Comparison of ENCODE assay signal across 8 cellular contexts in the genomic region with DNA sequence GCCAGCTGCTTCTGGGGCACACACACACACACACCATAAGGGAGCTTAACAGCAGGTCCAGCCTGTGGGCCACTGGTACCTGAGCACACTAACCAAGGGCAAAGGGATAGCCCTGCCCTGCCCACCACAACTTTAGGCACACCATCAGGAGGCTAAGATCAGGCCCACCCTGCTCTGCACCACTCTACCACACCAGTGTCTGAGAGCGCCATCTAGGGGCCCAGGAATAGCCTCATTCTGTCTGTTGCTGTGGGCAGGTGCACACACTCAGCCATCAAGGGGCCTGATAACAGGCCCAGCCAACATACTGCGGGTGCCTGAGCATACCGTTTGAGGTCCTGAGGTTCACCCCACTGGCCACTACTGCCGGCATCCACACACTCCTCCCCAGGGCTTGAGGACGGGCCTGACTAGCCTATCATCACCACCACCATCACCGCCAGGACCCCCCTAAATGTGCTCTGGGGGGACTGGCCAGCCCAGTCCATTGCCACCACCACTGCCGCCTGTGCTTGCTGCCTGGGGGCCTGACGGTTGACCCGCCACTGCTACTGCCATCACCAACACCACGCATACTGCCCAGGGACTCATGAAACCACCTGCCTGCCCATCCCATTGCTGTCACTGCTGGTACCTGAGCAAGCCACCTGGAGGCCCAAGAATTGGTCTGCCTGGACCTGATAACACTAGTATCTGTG. TPM values are rescaled to one million over a fixed set of nuclear protein-coding genes. Genes with fewer than 3 reads are reported as not detected.
DNase-seq lines count a peak whose midpoint lies in the region; ATAC-seq, FAIRE-seq and TF ChIP-seq lines count a peak whose summit lies in the region.

No MANE protein-coding gene starts in this region.

- H3K27ac ChIP-seq in CD8-positive, alpha-beta memory T cell (ENCODE audit: low read depth, low read length), result no peak overlapping the region
- H3K27ac ChIP-seq in H1 (ENCODE audit: low read depth, low read length) (no peak overlapping the region), uterus (no peak overlapping the region)

- H2BK12ac ChIP-seq in H1 (ENCODE audit: low read depth, low read length), result 0 out of 2 replicates have a peak overlapping the region, but pooled peaks have one; percentile 60

- no peak overlapping the region for H3K4me3 Mint-ChIP-seq in CD8-positive, alpha-beta memory T cell
- no peak overlapping the region for H3K4me3 Mint-ChIP-seq in activated B cell treated with CpG ODN at 0.5 μM for 24 hours

- no peaks in the 10 kb centered on the region for H3K27me3 ChIP-seq in CD8-positive, alpha-beta memory T cell (ENCODE audit: insufficient read depth, low read length, poor library complexity, severe bottlenecking)
- no peaks in the 10 kb centered on the region for H3K27me3 ChIP-seq in H1 (replicated peaks in 1 of 4; ENCODE audit: control insufficient read depth in 3 of 4, extremely low read depth in 1 of 4, insufficient read depth in 3 of 4, low read length in 3 of 4)
- no peaks in the 10 kb centered on the region for H3K27me3 ChIP-seq in uterus

- no peak overlapping the region for H2BK5ac ChIP-seq in H1 (ENCODE audit: low read depth, low read length)

- TF ChIP-seq RAD21 in H1 (IDR thresholded peaks at IDR 0.05 in 1 of 2, conservative IDR thresholded peaks at IDR 0.05 in 1 of 2; ENCODE audit: low read depth in 2 of 2, low read length in 2 of 2), result peak; percentile 65 to 78

- H2BK120ac ChIP-seq in H1 (replicated peaks; ENCODE audit: low read depth, low read length), result no peak overlapping the region

- no peak overlapping the region for H2BK15ac ChIP-seq in H1 (ENCODE audit: low read length)

- H3K4ac ChIP-seq in H1 (replicated peaks; ENCODE audit: insufficient read length, low read depth, low read length), result no peak overlapping the region

- H3K4me1 Mint-ChIP-seq in CD8-positive, alpha-beta memory T cell, result peaks cover 14 to 41% (median 28%) of the 10 kb centered on the region in 3 donors
- peaks cover 7% of the 10 kb centered on the region for H3K4me1 Mint-ChIP-seq in activated B cell treated with CpG ODN at 0.5 μM for 24 hours

- no peaks in the 10 kb centered on the region for H3K9me3 ChIP-seq in CD8-positive, alpha-beta memory T cell (ENCODE audit: low read length)
- H3K9me3 ChIP-seq in H1 (ENCODE audit: insufficient read depth in 2 of 2, low read depth in 1 of 2, low read length in 1 of 2) (no peaks in the 10 kb centered on the region), uterus (no peaks in the 10 kb centered on the region)

- H3K23ac ChIP-seq in H1 (ENCODE audit: insufficient read length), result no peak overlapping the region

- H3K4me3 ChIP-seq in CD8-positive, alpha-beta memory T cell (ENCODE audit: low read length), result no peak overlapping the region
- H3K4me3 ChIP-seq in HFF-Myc (replicated peaks; ENCODE audit: low read depth, low read length), result no peak overlapping the region
- no peak overlapping the region for H3K4me3 ChIP-seq in H1 (ENCODE audit: extremely low read depth in 1 of 4, insufficient read depth in 2 of 4, low read depth in 3 of 4, low read length in 4 of 4)
- no peak overlapping the region for H3K4me3 ChIP-seq in uterus

- no peak overlapping the region for H2AK5ac ChIP-seq in H1 (ENCODE audit: low read depth, low read length)

- peak; percentile 50 for FAIRE-seq in H1 (lab: Jason Lieb, UNC)

- no peak overlapping the region for H3K18ac ChIP-seq in H1 (ENCODE audit: extremely low read depth, low read length)

- no peak overlapping the region for H4K91ac ChIP-seq in H1 (replicated peaks; ENCODE audit: insufficient read length, low read length)

- peaks cover 18 to 42% (median 20%) of the 10 kb centered on the region in 3 donors for H3K36me3 Mint-ChIP-seq in CD8-positive, alpha-beta memory T cell
- H3K36me3 Mint-ChIP-seq in activated B cell treated with CpG ODN at 0.5 μM for 24 hours (ENCODE audit: low read depth), result peaks cover 45% of the 10 kb centered on the region

- no peaks in the 10 kb centered on the region for H3K9me3 Mint-ChIP-seq in CD8-positive, alpha-beta memory T cell
- H3K9me3 Mint-ChIP-seq in activated B cell treated with CpG ODN at 0.5 μM for 24 hours, result no peaks in the 10 kb centered on the region

- H3K4me2 ChIP-seq in H1 (ENCODE audit: insufficient read depth in 1 of 2, low read depth in 2 of 2, low read length in 2 of 2), result no peak overlapping the region

- intact Hi-C loops in activated B cell treated with CpG ODN at 0.5 μM for 24 hours (cut with micrococcal nuclease), result loop anchor here (1.0 to 2.0 kb wide), 2 partner anchors 61 to 95 kb away; a partner anchor contains a TSS
- intact Hi-C loops in uterus (cut with DNase I; ENCODE audit: low total_unique reads), result no loop called here

- POLR2A ChIA-PET in CD8-positive, alpha-beta memory T cell (lab: Charles Lee), result no interaction called here
- POLR2A ChIA-PET in activated B cell treated with CpG ODN at 0.5 μM for 24 hours (lab: Charles Lee), result no interaction called here
- POLR2A ChIA-PET in H1 (lab: Charles Lee; ENCODE audit: partially characterized antibody), result interaction anchor here (1.0 kb wide), 1 partner anchor 9 kb away, joined by 3 read pairs; no protein-coding TSS in a partner anchor

- no peak overlapping the region for H2AFZ ChIP-seq in H1 (ENCODE audit: low read length)

- TF ChIP-seq CTCF in HFF-Myc (IDR thresholded peaks at IDR 0.05; ENCODE audit: low read depth, low read length, missing control alignments) (peak; percentile 40), activated B cell treated with CpG ODN at 0.5 μM for 24 hours (IDR thresholded peaks at IDR 0.05) (no peak), H1 (IDR thresholded peaks at IDR 0.05; ENCODE audit: control extremely low read depth in 1 of 3, insufficient read depth in 1 of 3, low read depth in 1 of 3, low read length in 3 of 3) (peak; percentile 79 to 94 (median 92)), uterus (IDR thresholded peaks at IDR 0.05) (no peak)

- peaks cover 11% of the 10 kb centered on the region for H3K79me1 ChIP-seq in H1 (ENCODE audit: low read depth, low read length)

- peaks cover 8% of the 10 kb centered on the region for H3K36me3 ChIP-seq in CD8-positive, alpha-beta memory T cell (ENCODE audit: insufficient read depth, low read length)
- H3K36me3 ChIP-seq in H1 (ENCODE audit: control insufficient read depth in 2 of 4, insufficient read depth in 4 of 4, low read length in 3 of 4), result peaks cover 0 to 3% (median 0%) of the 10 kb centered on the region in 4 experiments; a peak in 2 of 8 replicates
- no peaks in the 10 kb centered on the region for H3K36me3 ChIP-seq in uterus

- no peak for TF ChIP-seq EP300 in H1 (IDR thresholded peaks at IDR 0.05; ENCODE audit: borderline replicate concordance in 1 of 2, low read depth in 2 of 2, low read length in 2 of 2)

- no peak overlapping the region; the same call in 1 of the 2 replicates for H4K8ac ChIP-seq in H1 (ENCODE audit: extremely low read depth, insufficient read depth, low read length)

- no peaks in the 10 kb centered on the region for H3K4me1 ChIP-seq in CD8-positive, alpha-beta memory T cell (ENCODE audit: insufficient read depth, low read length)
- peaks cover 0 to 3% (median 0%) of the 10 kb centered on the region in 4 experiments; a peak in 1 of 7 replicates for H3K4me1 ChIP-seq in H1 (replicated peaks in 1 of 4; ENCODE audit: control insufficient read depth in 3 of 4, insufficient read depth in 4 of 4, low read length in 3 of 4)
- no peaks in the 10 kb centered on the region for H3K4me1 ChIP-seq in uterus

- no peaks in the 10 kb centered on the region for H3K27me3 Mint-ChIP-seq in CD8-positive, alpha-beta memory T cell
- no peaks in the 10 kb centered on the region for H3K27me3 Mint-ChIP-seq in activated B cell treated with CpG ODN at 0.5 μM for 24 hours

- peaks cover 0 to 50% of the 10 kb centered on the region in 2 experiments; a peak in 3 of 4 replicates for H3K79me2 ChIP-seq in H1 (ENCODE audit: control insufficient read depth in 1 of 2, insufficient read depth in 2 of 2, low read length in 2 of 2)

- CTCF ChIA-PET in CD8-positive, alpha-beta memory T cell (lab: Charles Lee), result interaction anchor here (1.1 to 1.3 kb wide), 2 partner anchors 11 to 38 kb away, joined by 3 read pairs; no protein-coding TSS in a partner anchor
- CTCF ChIA-PET in activated B cell treated with CpG ODN at 0.5 μM for 24 hours (lab: Charles Lee), result interaction anchor here (0.6 to 1.4 kb wide), 4 partner anchors 59 to 130 kb away, joined by 3 read pairs; no protein-coding TSS in a partner anchor
- CTCF ChIA-PET in H1 (lab: Charles Lee; ENCODE audit: partially characterized antibody), result interaction anchor here (0.7 to 4.4 kb wide), 19 partner anchors 9 to 303 kb away, joined by 3 to 36 read pairs (median 4); no protein-coding TSS in a partner anchor

- H4K5ac ChIP-seq in H1 (ENCODE audit: insufficient read length, low read depth, low read length), result no peak overlapping the region

- ATAC-seq in activated B cell treated with CpG ODN at 0.5 μM for 24 hours (ENCODE audit: low read depth) (peak; percentile 84), GM19452 (IDR thresholded peaks at IDR 0.05; ENCODE audit: unreplicated experiment) (no peak)

- no peaks in the 10 kb centered on the region for H3K23me2 ChIP-seq in H1 (ENCODE audit: low read depth, low read length)

- H3K14ac ChIP-seq in H1 (ENCODE audit: insufficient read length), result no peak overlapping the region

- H3K56ac ChIP-seq in H1 (replicated peaks; ENCODE audit: insufficient read length, low read depth, low read length), result no peak overlapping the region

- TF ChIP-seq POLR2A in H1 (IDR thresholded peaks at IDR 0.05; ENCODE audit: control extremely low read depth in 1 of 2, low read depth in 2 of 2, low read length in 2 of 2), result no peak
- no peak for TF ChIP-seq POLR2A in uterus (IDR thresholded peaks at IDR 0.05)

- peak in 3 of 5 donors; percentile 5 to 28 (median 9) for DNase-seq in CD8-positive, alpha-beta memory T cell
- no peak for DNase-seq in HFF-Myc (ENCODE audit: extremely low read depth, low read depth)
- no peak for DNase-seq in activated B cell treated with CpG ODN at 0.5 μM for 24 hours
- peak in 1 of 2 experiments; percentile 83 for DNase-seq in H1 (ENCODE audit: low read depth in 1 of 2, low spot score in 2 of 2)
- DNase-seq in stimulated activated CD4-positive, alpha-beta T cell treated with anti-CD3 and anti-CD28 coated beads, Interleukin-15, amount 100 ng/mL, for 48 hours (ENCODE audit: low read depth in 2 of 2), result peak; percentile 15 to 59
- no peak for DNase-seq in uterus
- DNase-seq in NCI-H446 (lab: John Stamatoyannopoulos, UW), result no peak

- H3K9ac ChIP-seq in H1 (replicated peaks in 1 of 4; ENCODE audit: extremely low read depth in 1 of 4, low read depth in 3 of 4, low read length in 3 of 4), result no peak overlapping the region

- H3K27ac Mint-ChIP-seq in CD8-positive, alpha-beta memory T cell, result peak overlapping the region in 1 of 8 donors; percentile 75
- H3K27ac Mint-ChIP-seq in activated B cell treated with CpG ODN at 0.5 μM for 24 hours, result no peak overlapping the region

- 80% methylated on average over 10 of the region's 10 CpGs; no CpG with 5 or more reads in 1 of the 2 experiments for WGBS in H1 (ENCODE audit: extremely low coverage in 1 of 2, insufficient coverage in 1 of 2, insufficient read length in 1 of 2, insufficient replicate concordance in 2 of 2, low coverage in 1 of 2, low lambda C conversion rate in 2 of 2, missing lambda C conversion rate in 1 of 2), 2 experiments

- no peak overlapping the region for H2BK20ac ChIP-seq in H1 (ENCODE audit: low read length)

- H4K20me1 ChIP-seq in H1 (replicated peaks in 1 of 2; ENCODE audit: control insufficient read depth in 1 of 2, insufficient read depth in 2 of 2, low read length in 2 of 2), result peaks cover 7 to 17% of the 10 kb centered on the region in 2 experiments

RNA-seq across cellular contexts. Expression of a gene that starts 31.3 kb away (rescaled TPM):
- 10 to 100 TPM; 39.5 to 42.0 TPM for total RNA-seq in CD8-positive, alpha-beta memory T cell
- polyA plus RNA-seq in CD8-positive, alpha-beta memory T cell, result 53.2 TPM
- total RNA-seq in activated B cell treated with CpG ODN at 0.5 μM for 24 hours (34.4 and 44.5 TPM in 2 replicates), uterus (10 to 100 TPM; 39.1 to 73.8 (median 60.5) TPM)
- total RNA-seq in H1 (2021; fragmentation: NEBNext Ultra II Directional; extraction: Animal tissue kit (Norgen Biotek cat#: 25700)), result 48.3 and 51.7 TPM in 2 replicates
- polyA plus RNA-seq in H1 (2011; rRNA removed), result 25.4 and 33.8 TPM in 2 replicates
- 28.9 TPM for polyA plus RNA-seq in H1 (2011; cell fraction: cytosol; rRNA removed)
- 22.0 TPM for polyA plus RNA-seq in H1 (2011; cell fraction: nucleus; rRNA removed)
- 29.9 to 36.1 TPM (median 34.8 TPM) in 4 replicates for polyA plus RNA-seq in H1 (2012, experiment 1 of 2)
- polyA plus RNA-seq in H1 (2012, experiment 2 of 2), result 9.6 TPM
- polyA plus RNA-seq in H1 (2013, experiment 1 of 2), result 30.7 TPM
- polyA plus RNA-seq in H1 (2013, experiment 2 of 2), result 32.4 TPM
- polyA minus RNA-seq in H1 (2011; rRNA and poly(A)+ RNA removed), result 20.6 and 28.6 TPM in 2 replicates
- 25.8 TPM for polyA minus RNA-seq in H1 (2011; cell fraction: cytosol; rRNA and poly(A)+ RNA removed)
- polyA minus RNA-seq in H1 (2011; cell fraction: nucleus; rRNA and poly(A)+ RNA removed), result 70.4 TPM

RNA-seq across cellular contexts. Expression of a gene that starts 31.4 kb away (rescaled TPM):
- total RNA-seq in CD8-positive, alpha-beta memory T cell, result 10 to 100 TPM; 18.0 to 18.5 TPM
- 17.8 TPM for polyA plus RNA-seq in CD8-positive, alpha-beta memory T cell
- 30.3 and 31.4 TPM in 2 replicates for total RNA-seq in activated B cell treated with CpG ODN at 0.5 μM for 24 hours
- total RNA-seq in H1 (2021; fragmentation: NEBNext Ultra II Directional; extraction: Animal tissue kit (Norgen Biotek cat#: 25700)), result 15.6 and 19.4 TPM in 2 replicates
- polyA plus RNA-seq in H1 (2011; rRNA removed), result 5.3 and 6.9 TPM in 2 replicates
- 11.1 TPM for polyA plus RNA-seq in H1 (2011; cell fraction: cytosol; rRNA removed)
- 3.0 TPM for polyA plus RNA-seq in H1 (2011; cell fraction: nucleus; rRNA removed)
- polyA plus RNA-seq in H1 (2012, experiment 1 of 2), result 12.1 to 17.3 TPM (median 14.8 TPM) in 4 replicates
- 3.9 TPM for polyA plus RNA-seq in H1 (2012, experiment 2 of 2)
- 10.5 TPM for polyA plus RNA-seq in H1 (2013, experiment 1 of 2)
- 11.8 TPM for polyA plus RNA-seq in H1 (2013, experiment 2 of 2)
- polyA minus RNA-seq in H1 (2011; rRNA and poly(A)+ RNA removed), result 10.9 and 14.0 TPM in 2 replicates
- 8.7 TPM for polyA minus RNA-seq in H1 (2011; cell fraction: cytosol; rRNA and poly(A)+ RNA removed)
- 10.0 TPM for polyA minus RNA-seq in H1 (2011; cell fraction: nucleus; rRNA and poly(A)+ RNA removed)
- 10 to 100 TPM in 3 of 4 donors, 1 to 10 TPM in 1; 8.2 to 27.4 (median 17.5) TPM for total RNA-seq in uterus

Comparison
In these comparisons a context has a peak if more than half of its experiments do, and no peak if none do; other contexts are left out.
1. DNase-seq: peak in CD8-positive, alpha-beta memory T cell (3 of 5) and stimulated activated CD4-positive, alpha-beta T cell treated with anti-CD3 and anti-CD28 coated beads, Interleukin-15, amount 100 ng/mL, for 48 hours (2 of 2); none in HFF-Myc (single experiment), activated B cell treated with CpG ODN at 0.5 μM for 24 hours (single experiment), uterus (0 of 2) and NCI-H446 (0 of 2).
2. CTCF ChIP-seq: peak in HFF-Myc (single experiment) and H1 (3 of 3); none in activated B cell treated with CpG ODN at 0.5 μM for 24 hours (single experiment) and uterus (0 of 4).